Comparison of ENCODE assay signal across 8 cellular contexts in genomic region chr19:19385900-19386339, GRCh38. TPM values are rescaled to one million over a fixed set of nuclear protein-coding genes. Genes with fewer than 3 reads are reported as not detected.
DNase-seq lines count a peak whose midpoint lies in the region; ATAC-seq and TF ChIP-seq lines count a peak whose summit lies in the region.

No MANE protein-coding gene starts in this region.

- no peaks in the 10 kb centered on the region for H3K36me3 ChIP-seq in esophagus muscularis mucosa
- no peaks in the 10 kb centered on the region for H3K36me3 ChIP-seq in trophoblast cell (ENCODE audit: control insufficient read depth in 1 of 2, insufficient read depth in 2 of 2, low read length in 2 of 2)

- H4K91ac ChIP-seq in trophoblast cell (ENCODE audit: low read depth, low read length): peak overlapping the region; percentile 91

- peak overlapping the region; percentile 95 for H3K9ac ChIP-seq in trophoblast cell (ENCODE audit: low read length)

- H2AFZ ChIP-seq in trophoblast cell (ENCODE audit: insufficient read depth, low read length, poor library complexity): peak overlapping the region; percentile 58

- TF ChIP-seq POLR2A in esophagus muscularis mucosa (IDR thresholded peaks at IDR 0.05; ENCODE audit: low read depth): no peak

- peak overlapping the region; percentile 85 for H3K14ac ChIP-seq in trophoblast cell (ENCODE audit: low read length)

- H3K79me1 ChIP-seq in trophoblast cell (ENCODE audit: low read length): peaks cover 23% of the 10 kb centered on the region

- H3K18ac ChIP-seq in trophoblast cell (ENCODE audit: low read length): peak overlapping the region; percentile 80

- peak overlapping the region; percentile 86 for H2BK5ac ChIP-seq in trophoblast cell (ENCODE audit: low read depth, low read length, poor library complexity)

- CTCF ChIA-PET in activated CD4-positive, alpha-beta T cell treated with anti-CD3 and anti-CD28 coated beads for 36 hours (lab: Charles Lee): interaction anchor here (1.0 to 1.8 kb wide), 4 partner anchors 19 to 104 kb away, joined by 4 to 6 read pairs (median 6); partner anchors contain the start of gene GATAD2A

- H3K27me3 ChIP-seq in esophagus muscularis mucosa: no peaks in the 10 kb centered on the region
- H3K27me3 ChIP-seq in trophoblast cell (ENCODE audit: insufficient read depth, low read length): no peaks in the 10 kb centered on the region

- TF ChIP-seq EP300 in esophagus muscularis mucosa (IDR thresholded peaks at IDR 0.05): no peak

- H4K8ac ChIP-seq in trophoblast cell (ENCODE audit: low read depth, low read length): peak overlapping the region; percentile 77

- TF ChIP-seq CTCF in esophagus muscularis mucosa (IDR thresholded peaks at IDR 0.05): no peak

- peaks cover 18% of the 10 kb centered on the region for H3K36me3 Mint-ChIP-seq in activated CD4-positive, alpha-beta T cell treated with anti-CD3 and anti-CD28 coated beads for 36 hours (ENCODE audit: low read depth)

- H3K9me3 ChIP-seq in esophagus muscularis mucosa: no peaks in the 10 kb centered on the region
- no peaks in the 10 kb centered on the region for H3K9me3 ChIP-seq in trophoblast cell (ENCODE audit: insufficient read depth, low read depth, low read length)

- DNase-seq in SKM-1 treated with dmso at 0.1 percent for 144 hours (lab: John Stamatoyannopoulos, UW; ENCODE audit: unreplicated experiment) (peak; percentile 37), SKM-1 (lab: John Stamatoyannopoulos, UW; ENCODE audit: unreplicated experiment) (no peak), esophagus muscularis mucosa (ENCODE audit: extremely low spot score) (no peak), trophoblast cell (peak; percentile 74 to 76), kidney glomerular epithelial cell (lab: John Stamatoyannopoulos, UW) (no peak)
- DNase-seq in activated CD4-positive, alpha-beta T cell treated with anti-CD3 and anti-CD28 coated beads for 36 hours: peak; percentile 77

- H3K4me3 ChIP-seq in esophagus muscularis mucosa (peak overlapping the region; percentile 84 to 92 (median 89)), trophoblast cell (ENCODE audit: low read depth, low read length) (peak overlapping the region; percentile 91)

- peaks cover 42% of the 10 kb centered on the region for H3K4me1 Mint-ChIP-seq in activated CD4-positive, alpha-beta T cell treated with anti-CD3 and anti-CD28 coated beads for 36 hours

- H3K4me3 Mint-ChIP-seq in activated CD4-positive, alpha-beta T cell treated with anti-CD3 and anti-CD28 coated beads for 36 hours: peak overlapping the region; percentile 86

- peak overlapping the region; percentile 99 for H3K4me2 ChIP-seq in trophoblast cell (ENCODE audit: low read length)

- POLR2A ChIA-PET in activated CD4-positive, alpha-beta T cell treated with anti-CD3 and anti-CD28 coated beads for 36 hours (lab: Charles Lee): interaction anchor here (0.6 to 1.1 kb wide), 10 partner anchors 10 to 204 kb away, joined by 3 to 14 read pairs (median 4); partner anchors contain the start of genes GATAD2A and NDUFA13

- H2BK120ac ChIP-seq in trophoblast cell (ENCODE audit: insufficient read depth, low read length, poor library complexity): peak overlapping the region; percentile 82

- 0% methylated on average over 1 of the region's 59 CpGs for WGBS in esophagus muscularis mucosa
- no CpG with 5 or more reads among the region's 59 CpGs for WGBS in trophoblast cell (ENCODE audit: extremely low coverage, insufficient coverage, insufficient read length)

- intact Hi-C loops in activated CD4-positive, alpha-beta T cell treated with anti-CD3 and anti-CD28 coated beads for 36 hours (cut with DNase I, micrococcal nuclease): loop anchor here (1.0 to 5.0 kb wide), 13 partner anchors 19 to 814 kb away; partner anchors contain the start of genes GATAD2A (in 2 of the 2), BORCS8 (in 1 of the 2), MAU2 (in 1 of the 2) and NDUFA13 (in 1 of the 2)
- intact Hi-C loops in esophagus muscularis mucosa (cut with DNase I): no loop called here

- H3K23ac ChIP-seq in trophoblast cell (ENCODE audit: low read length): no peak overlapping the region

- H3K27ac ChIP-seq in esophagus muscularis mucosa (replicated peaks in 1 of 4): peak overlapping the region; percentile 83 to 90 (median 87)
- peak overlapping the region; percentile 98 for H3K27ac ChIP-seq in trophoblast cell (ENCODE audit: low read depth, low read length)

- peak overlapping the region; percentile 81 for H2AK5ac ChIP-seq in trophoblast cell (ENCODE audit: low read length)

- H3K27me3 Mint-ChIP-seq in activated CD4-positive, alpha-beta T cell treated with anti-CD3 and anti-CD28 coated beads for 36 hours: no peaks in the 10 kb centered on the region

- peak; percentile 18 for ATAC-seq in HG03457 (IDR thresholded peaks at IDR 0.05; ENCODE audit: unreplicated experiment)
- peak; percentile 22 for ATAC-seq in activated CD4-positive, alpha-beta T cell treated with anti-CD3 and anti-CD28 coated beads for 36 hours
- ATAC-seq in GM21825 (IDR thresholded peaks at IDR 0.05; ENCODE audit: unreplicated experiment): no peak

- no peaks in the 10 kb centered on the region for H3K9me3 Mint-ChIP-seq in activated CD4-positive, alpha-beta T cell treated with anti-CD3 and anti-CD28 coated beads for 36 hours (ENCODE audit: low read depth)

- peaks cover 24% of the 10 kb centered on the region for H3K79me2 ChIP-seq in trophoblast cell (ENCODE audit: control insufficient read depth, insufficient read depth, low read length, poor library complexity)

- H4K12ac ChIP-seq in trophoblast cell (ENCODE audit: low read depth, low read length): peak overlapping the region; percentile 78

- peak overlapping the region; percentile 87 for H3K27ac Mint-ChIP-seq in activated CD4-positive, alpha-beta T cell treated with anti-CD3 and anti-CD28 coated beads for 36 hours

- H2BK12ac ChIP-seq in trophoblast cell (ENCODE audit: low read length): peak overlapping the region; percentile 37

- H3K4me1 ChIP-seq in esophagus muscularis mucosa (peaks cover 39 to 59% (median 45%) of the 10 kb centered on the region in 4 donors), trophoblast cell (ENCODE audit: control insufficient read depth in 1 of 2, insufficient read depth in 2 of 2, low read length in 2 of 2) (peaks cover 10 to 25% of the 10 kb centered on the region in 2 experiments)

- H3K4ac ChIP-seq in trophoblast cell (ENCODE audit: low read depth, low read length): peak overlapping the region; percentile 98

RNA-seq across cellular contexts. Expression of gene GATAD2A, which starts 19.6 kb away (rescaled TPM):
- 100 to 1,000 TPM; 123 to 139 TPM for total RNA-seq in activated CD4-positive, alpha-beta T cell treated with anti-CD3 and anti-CD28 coated beads for 36 hours
- 10 to 100 TPM; 34.9 to 60.5 (median 42.5) TPM for total RNA-seq in esophagus muscularis mucosa
- polyA plus RNA-seq in trophoblast cell (2013): 115 and 116 TPM in 2 replicates

Comparison
In these comparisons a context has a peak if more than half of its experiments do, and no peak if none do; other contexts are left out.
1. DNase-seq: peak in SKM-1 treated with dmso at 0.1 percent for 144 hours (single experiment), activated CD4-positive, alpha-beta T cell treated with anti-CD3 and anti-CD28 coated beads for 36 hours (single experiment) and trophoblast cell (2 of 2); none in SKM-1 (single experiment), esophagus muscularis mucosa (single experiment) and kidney glomerular epithelial cell (single experiment).